ENCODE assay signal across 8 cellular contexts in genomic region chr4:27930976-27931375, GRCh38.
"Had no signal": no experiment of that assay in that cellular context is flagged by ENCODE, and none has a peak within 500 bp of the region (broad histone marks: within the 10 kb centered on the region; RNA-seq: fewer than 3 reads in every experiment).

No MANE protein-coding gene starts in this region.

- H3K4me1 Mint-ChIP-seq: IgD-negative memory B cell had no signal

- H3K4me3 Mint-ChIP-seq: H9, IgD-negative memory B cell had no signal

- H3K27ac ChIP-seq: GM23248, HL-60, KMS-11 had no signal

- H3K9me3 Mint-ChIP-seq: H9 had no signal

- DNase-seq: GM23248, H9, HCEC 1CT, KBM-7 had no signal

- H3K27me3 Mint-ChIP-seq: IgD-negative memory B cell had no signal

- ATAC-seq: HepG2 had no signal

- H3K4me3 ChIP-seq: GM23248 had no signal
